Comparison of ENCODE assay signal across 8 cellular contexts in the genomic region with DNA sequence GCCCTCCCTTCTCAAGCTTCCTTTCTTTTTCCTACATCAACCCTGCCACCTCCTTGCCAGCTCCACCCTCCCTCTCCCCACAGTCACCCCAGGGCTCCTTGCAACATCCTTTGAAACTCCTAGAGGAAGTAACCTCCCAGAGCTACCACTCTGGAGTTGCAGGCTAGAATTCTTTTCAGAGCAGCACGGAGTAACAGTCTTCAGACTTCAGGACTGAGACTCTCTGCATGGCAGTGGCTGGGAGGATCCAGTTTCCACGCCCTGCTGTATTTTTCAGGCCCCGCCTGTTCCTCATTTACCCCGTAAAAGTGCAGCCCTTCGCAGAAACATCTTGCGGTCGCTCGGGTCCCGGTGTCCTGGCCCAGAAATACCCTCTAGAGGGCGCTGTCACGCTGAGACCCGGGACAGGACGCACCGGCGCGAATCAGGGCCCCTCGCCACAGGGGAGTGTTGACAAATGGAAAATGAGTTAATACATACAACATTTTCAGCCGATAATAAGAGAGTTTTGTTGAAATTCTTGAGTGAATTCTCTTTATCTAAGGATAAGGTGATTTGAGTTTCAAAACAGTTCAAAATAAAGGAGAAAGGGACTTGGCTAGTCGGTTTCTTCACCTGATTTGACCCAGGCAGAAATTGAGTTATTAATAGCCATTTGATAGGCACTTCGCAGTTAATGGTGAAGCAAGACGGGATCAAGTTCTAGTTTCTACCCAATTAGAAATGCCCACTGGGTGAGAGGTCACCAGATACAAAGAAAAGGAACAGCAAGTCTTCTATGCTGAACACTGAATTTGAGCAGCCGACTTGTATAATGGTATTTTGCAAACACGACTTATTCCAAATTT. TPM values are rescaled to one million over a fixed set of nuclear protein-coding genes. Genes with fewer than 3 reads are reported as not detected.
A peak's percentile ranks its signal among the peaks of the same experiment; 100 is the strongest.
DNase-seq lines count a peak whose midpoint lies in the region; TF ChIP-seq lines count a peak whose summit lies in the region.

No MANE protein-coding gene starts in this region.

- H3F3A ChIP-seq in MM.1S (ENCODE audit: insufficient read depth, low read length): 0 out of 2 replicates have a peak, but pooled peaks cover 4% of the 10 kb centered on the region

- H3K9ac ChIP-seq in MM.1S (ENCODE audit: low read length): peak overlapping the region; percentile 31; the same call in 1 of the 2 replicates

- peak overlapping the region; percentile 88 for H3K4me2 ChIP-seq in MM.1S (ENCODE audit: low read depth, low read length)

- TF ChIP-seq CTCF in MM.1S (IDR thresholded peaks at IDR 0.05; ENCODE audit: low read length) (peak; percentile 96), right atrium auricular region (IDR thresholded peaks at IDR 0.05) (peak; percentile 89), retinal pigment epithelial cell (conservative IDR thresholded peaks at IDR 0.05; ENCODE audit: low read depth, low read length) (peak; percentile 89)

- peaks cover 32% of the 10 kb centered on the region for H3K27me3 Mint-ChIP-seq in T-helper 2 cell treated with Interferon-gamma antibody and Interleukin-4, amounts not matched to agents 5 μg/mL and 100 μg/mL, for 36 hours (ENCODE audit: low read depth)

- H3K9me3 Mint-ChIP-seq in T-helper 2 cell treated with Interferon-gamma antibody and Interleukin-4, amounts not matched to agents 5 μg/mL and 100 μg/mL, for 36 hours: no peaks in the 10 kb centered on the region

- peaks cover 9% of the 10 kb centered on the region for H3K27me3 ChIP-seq in HAP-1 (ENCODE audit: low read depth)
- H3K27me3 ChIP-seq in MM.1S (replicated peaks; ENCODE audit: insufficient read depth, low read length): 0 out of 2 replicates have a peak, but pooled peaks cover 13% of the 10 kb centered on the region
- H3K27me3 ChIP-seq in right atrium auricular region: no peaks in the 10 kb centered on the region

- in situ Hi-C loops in HAP-1 (cut with MboI; ENCODE audit: low sequenced_read_pairs): no loop called here

- H2AFZ ChIP-seq in MM.1S (ENCODE audit: low read length): peak overlapping the region; percentile 57

- H3K4me1 ChIP-seq in HAP-1: peaks cover 4% of the 10 kb centered on the region; the same call in 1 of the 2 replicates
- H3K4me1 ChIP-seq in MM.1S (ENCODE audit: low read length): peaks cover 6% of the 10 kb centered on the region
- peaks cover 0 to 23% of the 10 kb centered on the region in 2 donors for H3K4me1 ChIP-seq in right atrium auricular region

- peak overlapping the region; percentile 76 for H3K4me3 Mint-ChIP-seq in T-helper 2 cell treated with Interferon-gamma antibody and Interleukin-4, amounts not matched to agents 5 μg/mL and 100 μg/mL, for 36 hours

- no peaks in the 10 kb centered on the region for H3K9me2 ChIP-seq in MM.1S (replicated peaks; ENCODE audit: insufficient read depth, low read length)

- H4K20me1 ChIP-seq in MM.1S (ENCODE audit: insufficient read depth, low read length): no peaks in the 10 kb centered on the region

- H3K27ac Mint-ChIP-seq in T-helper 2 cell treated with Interferon-gamma antibody and Interleukin-4, amounts not matched to agents 5 μg/mL and 100 μg/mL, for 36 hours: peak overlapping the region; percentile 3

- H3K27ac ChIP-seq in MM.1S (ENCODE audit: low read length) (no peak overlapping the region), right atrium auricular region (peak overlapping the region; percentile 62 to 75)

- H3K36me3 ChIP-seq in HAP-1 (replicated peaks): no peaks in the 10 kb centered on the region
- no peaks in the 10 kb centered on the region for H3K36me3 ChIP-seq in MM.1S (replicated peaks; ENCODE audit: insufficient read depth, low read length)
- no peaks in the 10 kb centered on the region for H3K36me3 ChIP-seq in right atrium auricular region

- DNase-seq in ELR (ENCODE audit: low read depth) (peak; percentile 66), HAP-1 (ENCODE audit: low spot score in 2 of 2) (peak; percentile 38 to 89), MM.1S (peak; percentile 90), amygdala (lab: John Stamatoyannopoulos, UW) (peak in 31 of 56 donors; percentile 13 to 76 (median 44)), right atrium auricular region (ENCODE audit: low spot score) (peak; percentile 79), retinal pigment epithelial cell (ENCODE audit: low read depth) (no peak), middle frontal gyrus (ENCODE audit: extremely low spot score, low spot score) (no peak)
- peak; percentile 79 for DNase-seq in T-helper 2 cell treated with Interferon-gamma antibody and Interleukin-4, amounts not matched to agents 5 μg/mL and 100 μg/mL, for 36 hours (ENCODE audit: low spot score)

- H3K36me3 Mint-ChIP-seq in T-helper 2 cell treated with Interferon-gamma antibody and Interleukin-4, amounts not matched to agents 5 μg/mL and 100 μg/mL, for 36 hours (ENCODE audit: low read depth): no peaks in the 10 kb centered on the region

- H3K9me3 ChIP-seq in HAP-1 (no peaks in the 10 kb centered on the region), MM.1S (replicated peaks; ENCODE audit: insufficient read depth, low read length) (no peaks in the 10 kb centered on the region), right atrium auricular region (no peaks in the 10 kb centered on the region)

- H3K79me2 ChIP-seq in MM.1S (ENCODE audit: low read length): no peaks in the 10 kb centered on the region

- peaks cover 12% of the 10 kb centered on the region for H3K4me1 Mint-ChIP-seq in T-helper 2 cell treated with Interferon-gamma antibody and Interleukin-4, amounts not matched to agents 5 μg/mL and 100 μg/mL, for 36 hours (ENCODE audit: low read depth)

- H3K4me3 ChIP-seq in HAP-1 (no peak overlapping the region), MM.1S (ENCODE audit: low read length) (peak overlapping the region; percentile 49), right atrium auricular region (peak overlapping the region in 1 of 2 donors; percentile 30), retinal pigment epithelial cell (ENCODE audit: low read length) (peak overlapping the region; percentile 5)

RNA-seq across cellular contexts. Expression of a gene that starts 18.5 kb away (rescaled TPM):
- total RNA-seq in right atrium auricular region: not detected

RNA-seq across cellular contexts. Expression of a gene that starts 58.0 kb away (rescaled TPM):
- 10 to 100 TPM; 21.0 to 27.4 TPM for total RNA-seq in right atrium auricular region

Comparison
In these comparisons a context has a peak if more than half of its experiments do, and no peak if none do; other contexts are left out.
1. DNase-seq: peak in ELR (single experiment), HAP-1 (2 of 2), MM.1S (single experiment), T-helper 2 cell treated with Interferon-gamma antibody and Interleukin-4, amounts not matched to agents 5 μg/mL and 100 μg/mL, for 36 hours (single experiment), amygdala (31 of 56) and right atrium auricular region (single experiment); none in retinal pigment epithelial cell (single experiment) and middle frontal gyrus (single experiment).
2. Peak in every context shown above with its lines, with median percentiles within 50 percentile points of each other: CTCF ChIP-seq.